ENCODE assay signal across 12 cellular contexts in the genomic region with DNA sequence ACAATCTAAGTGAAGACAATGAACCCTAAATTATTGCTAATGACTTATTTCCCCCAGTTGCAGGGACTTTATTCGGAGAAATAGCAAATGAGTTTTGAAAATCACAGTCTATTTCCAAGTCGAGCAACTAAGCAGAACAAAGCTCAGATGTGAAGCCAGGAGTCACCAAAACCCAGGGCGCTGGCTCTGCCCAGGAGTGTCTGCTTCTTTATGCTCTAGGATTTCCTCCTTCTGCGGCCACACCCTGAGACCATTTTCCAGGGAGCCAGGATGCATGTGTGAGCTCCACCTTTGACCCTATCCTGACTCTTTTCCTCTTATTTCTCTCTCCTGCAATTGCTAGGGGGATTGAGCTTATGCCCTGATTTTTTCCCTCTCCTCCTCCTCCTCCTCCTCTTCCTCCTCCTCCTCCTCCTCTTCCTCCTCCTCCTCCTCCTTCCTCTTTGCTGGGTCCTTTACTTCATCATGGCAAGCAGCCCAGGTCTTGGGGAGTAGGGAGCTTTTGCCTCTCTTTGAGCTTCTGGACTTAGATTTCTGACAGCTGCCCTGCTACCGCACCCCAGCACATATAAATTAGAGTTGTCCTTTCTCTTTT.
"Had no signal": no experiment of that assay in that cellular context is flagged by ENCODE, and none has a peak within 500 bp of the region (broad histone marks: within the 10 kb centered on the region; RNA-seq: fewer than 3 reads in every experiment).

No MANE protein-coding gene starts in this region.

- H3K36me3 ChIP-seq: lower lobe of right lung had no signal

- H3K4me3 Mint-ChIP-seq: activated naive CD8-positive, alpha-beta T cell; naive thymus-derived CD8-positive, alpha-beta T cell; stimulated activated memory B cell treated with anti-CD40 and anti-IgM and Interleukin-4, amounts not matched to agents 10 μg/mL and 1 μg/mL and 100 μg/mL, for 72 hours; type B pancreatic cell had no signal

- H3K27ac ChIP-seq: dorsolateral prefrontal cortex, foreskin keratinocyte, lower lobe of right lung had no signal

- H3K27me3 Mint-ChIP-seq: type B pancreatic cell had no signal

- H3K4me1 Mint-ChIP-seq: naive thymus-derived CD8-positive, alpha-beta T cell; stimulated activated memory B cell treated with anti-CD40 and anti-IgM and Interleukin-4, amounts not matched to agents 10 μg/mL and 1 μg/mL and 100 μg/mL, for 72 hours had no signal

- H3K4me3 ChIP-seq: dorsolateral prefrontal cortex, lower lobe of right lung had no signal

- ATAC-seq: activated CD4-positive, CD25-positive, alpha-beta regulatory T cell treated with anti-CD3 and anti-CD28 coated beads, Interleukin-2, amount 50 U/mL, for 24 hours; foreskin keratinocyte; lower lobe of right lung; naive thymus-derived CD8-positive, alpha-beta T cell; stimulated activated memory B cell treated with anti-CD40 and anti-IgM and Interleukin-4, amounts not matched to agents 10 μg/mL and 1 μg/mL and 100 μg/mL, for 72 hours had no signal

- H3K36me3 Mint-ChIP-seq: activated naive CD8-positive, alpha-beta T cell; naive thymus-derived CD8-positive, alpha-beta T cell; stimulated activated memory B cell treated with anti-CD40 and anti-IgM and Interleukin-4, amounts not matched to agents 10 μg/mL and 1 μg/mL and 100 μg/mL, for 72 hours; type B pancreatic cell had no signal

- DNase-seq: activated effector memory CD4-positive, alpha-beta T cell treated with anti-CD3 and anti-CD28 coated beads, Interleukin-2, amount 50 U/mL, for 16 hours; activated T-cell treated with anti-CD3 and anti-CD28 coated beads, Interleukin-2, amount 50 U/mL, for 1 hour; amygdala; dorsolateral prefrontal cortex; foreskin keratinocyte; head of caudate nucleus; lower lobe of right lung; naive thymus-derived CD8-positive, alpha-beta T cell had no signal

- H3K4me1 ChIP-seq: lower lobe of right lung had no signal

- H3K27ac Mint-ChIP-seq: activated naive CD8-positive, alpha-beta T cell; naive thymus-derived CD8-positive, alpha-beta T cell; stimulated activated memory B cell treated with anti-CD40 and anti-IgM and Interleukin-4, amounts not matched to agents 10 μg/mL and 1 μg/mL and 100 μg/mL, for 72 hours; type B pancreatic cell had no signal

- H3K27me3 ChIP-seq: dorsolateral prefrontal cortex, foreskin keratinocyte had no signal

- H3K9me3 ChIP-seq: lower lobe of right lung had no signal
